9 cellular contexts compared by ENCODE assay signal in genomic region chr1:61253912-61254628, GRCh38.
DNase-seq lines count a peak whose midpoint lies in the region; ATAC-seq, FAIRE-seq and TF ChIP-seq lines count a peak whose summit lies in the region.
"Had no signal": no experiment of that assay in that cellular context is flagged by ENCODE, and none has a peak within 500 bp of the region (broad histone marks: within the 10 kb centered on the region; RNA-seq: fewer than 3 reads in every experiment).

No MANE protein-coding gene starts in this region.

- intact Hi-C loops in naive thymus-derived CD4-positive, alpha-beta T cell (cut with micrococcal nuclease): no loop called here

- H3K36me3 ChIP-seq in naive thymus-derived CD4-positive, alpha-beta T cell (ENCODE audit: control insufficient read depth in 2 of 3, insufficient read depth in 3 of 3, low read length in 3 of 3): no peaks in the 10 kb centered on the region
- H3K36me3 ChIP-seq: SJSA1 had no signal

- H3K4me3 Mint-ChIP-seq in naive thymus-derived CD4-positive, alpha-beta T cell: no peak overlapping the region

- no peak for TF ChIP-seq EP300 in A549 (IDR thresholded peaks at IDR 0.05)

- H3K4me1 Mint-ChIP-seq in naive thymus-derived CD4-positive, alpha-beta T cell: peaks cover 0 to 15% (median 13%) of the 10 kb centered on the region in 7 donors

- ATAC-seq in A549 (peak in 1 of 2 experiments; percentile 31; a peak in 1 of 6 replicates), HG02885 (IDR thresholded peaks at IDR 0.05; ENCODE audit: poor library complexity, unreplicated experiment) (no peak)
- peak; percentile 50 for ATAC-seq in naive thymus-derived CD4-positive, alpha-beta T cell

- peak overlapping the region; percentile 64 for H3K4me2 ChIP-seq in A549

- TF ChIP-seq POLR2A in A549 (IDR thresholded peaks at IDR 0.05; ENCODE audit: low read length): no peak

- no peaks in the 10 kb centered on the region for H3K36me3 Mint-ChIP-seq in naive thymus-derived CD4-positive, alpha-beta T cell

- 100% methylated on average over 1 of the region's 1 CpG for WGBS in A549 (ENCODE audit: missing lambda C conversion rate)

- no peak overlapping the region for H3K4me3 ChIP-seq in A549
- H3K4me3 ChIP-seq in naive thymus-derived CD4-positive, alpha-beta T cell (ENCODE audit: low read length): no peak overlapping the region
- H3K4me3 ChIP-seq: SJSA1 had no signal

- H3K27me3 ChIP-seq in naive thymus-derived CD4-positive, alpha-beta T cell (ENCODE audit: control insufficient read depth in 2 of 2, insufficient read depth in 2 of 2, low read length in 2 of 2): no peaks in the 10 kb centered on the region
- H3K27me3 ChIP-seq: SJSA1 had no signal

- no peak for DNase-seq in A549 (ENCODE audit: low read depth in 1 of 2, low spot score in 1 of 2)
- peak; percentile 79 for DNase-seq in OCI-M1 (lab: John Stamatoyannopoulos, UW)
- no peak for DNase-seq in epithelial cell of prostate (ENCODE audit: low read depth, low spot score)
- DNase-seq in naive thymus-derived CD4-positive, alpha-beta T cell: no peak
- no peak for DNase-seq in cortex of kidney (lab: John Stamatoyannopoulos, UW)
- DNase-seq in central memory CD4-positive, alpha-beta T cell: no peak
- no peak for DNase-seq in NCI-H1694 treated with DMSO at 0.1 percent for 48 hours (lab: John Stamatoyannopoulos, UW)

- H3K4me1 ChIP-seq in A549: peaks cover 24% of the 10 kb centered on the region
- H3K4me1 ChIP-seq in naive thymus-derived CD4-positive, alpha-beta T cell (ENCODE audit: control insufficient read depth in 2 of 2, insufficient read depth in 2 of 2, low read length in 2 of 2): no peaks in the 10 kb centered on the region
- H3K4me1 ChIP-seq: SJSA1 had no signal

- no peak for FAIRE-seq in A549 (lab: Jason Lieb, UNC)

- H3K27ac Mint-ChIP-seq in naive thymus-derived CD4-positive, alpha-beta T cell: no peak overlapping the region

- no peaks in the 10 kb centered on the region for H3K9me3 Mint-ChIP-seq in naive thymus-derived CD4-positive, alpha-beta T cell

- H3K9me3 ChIP-seq in A549: no peaks in the 10 kb centered on the region
- no peaks in the 10 kb centered on the region for H3K9me3 ChIP-seq in naive thymus-derived CD4-positive, alpha-beta T cell (ENCODE audit: control insufficient read depth in 2 of 3, low read length in 3 of 3)
- H3K9me3 ChIP-seq: SJSA1 had no signal

- peaks cover 0 to 15% (median 7%) of the 10 kb centered on the region in 5 donors for H3K27me3 Mint-ChIP-seq in naive thymus-derived CD4-positive, alpha-beta T cell

- POLR2A ChIA-PET in A549 (lab: Yijun Ruan, JAX): interaction anchor here (1.4 kb wide), 1 partner anchor 11 kb away, joined by 3 read pairs; no protein-coding TSS in a partner anchor
- POLR2A ChIA-PET in naive thymus-derived CD4-positive, alpha-beta T cell (lab: Charles Lee): no interaction called here

- H3K27ac ChIP-seq in A549 (peak overlapping the region in 1 of 2 experiments; percentile 7; a peak in 1 of 6 replicates), epithelial cell of prostate (peak overlapping the region; percentile 64)
- H3K27ac ChIP-seq in naive thymus-derived CD4-positive, alpha-beta T cell (ENCODE audit: low read depth, low read length): no peak overlapping the region
- H3K27ac ChIP-seq: SJSA1 had no signal

- TF ChIP-seq RAD21 in A549 (conservative IDR thresholded peaks at IDR 0.05 in 1 of 2, IDR thresholded peaks at IDR 0.05 in 1 of 2): no peak

- CTCF ChIA-PET in A549 (lab: Yijun Ruan, JAX): no interaction called here
- CTCF ChIA-PET in naive thymus-derived CD4-positive, alpha-beta T cell (lab: Charles Lee): no interaction called here

- TF ChIP-seq CTCF in A549 (IDR thresholded peaks at IDR 0.05): no peak

TF ChIP-seq in A549, 52 proteins besides CTCF, POLR2A, EP300 and RAD21:
- TF ChIP-seq HDAC2 (IDR thresholded peaks at IDR 0.05): no peak
- no peak for TF ChIP-seq CBX8 (IDR thresholded peaks at IDR 0.05)
- TF ChIP-seq HOXA7 (CRISPR knock-in tag; IDR thresholded peaks at IDR 0.05): no peak
- TF ChIP-seq SMC3 (IDR thresholded peaks at IDR 0.05): no peak
- no peak for TF ChIP-seq PHF8 (IDR thresholded peaks at IDR 0.05; ENCODE audit: borderline replicate concordance, low read depth)
- no peak for TF ChIP-seq MAX (IDR thresholded peaks at IDR 0.05)
- TF ChIP-seq EHF (CRISPR knock-in tag; IDR thresholded peaks at IDR 0.05): no peak
- TF ChIP-seq RFX5 (IDR thresholded peaks at IDR 0.05): no peak
- no peak for TF ChIP-seq EHMT2 (IDR thresholded peaks at IDR 0.05; ENCODE audit: low read depth)
- TF ChIP-seq FOXS1 (CRISPR knock-in tag; IDR thresholded peaks at IDR 0.05): no peak
- TF ChIP-seq ATOH8 (CRISPR knock-in tag; IDR thresholded peaks at IDR 0.05; ENCODE audit: low read depth): no peak
- TF ChIP-seq CHD2 (IDR thresholded peaks at IDR 0.05; ENCODE audit: low read length, partially characterized antibody): no peak
- TF ChIP-seq E2F6 (IDR thresholded peaks at IDR 0.05; ENCODE audit: borderline replicate concordance, low read depth): no peak
- no peak for TF ChIP-seq MAZ (IDR thresholded peaks at IDR 0.05; ENCODE audit: borderline replicate concordance, low read depth, low read length)
- no peak for TF ChIP-seq KDM1A (IDR thresholded peaks at IDR 0.05; ENCODE audit: low read depth)
- TF ChIP-seq NR3C1 (IDR thresholded peaks at IDR 0.05): no peak
- TF ChIP-seq TFCP2L1 (CRISPR knock-in tag; IDR thresholded peaks at IDR 0.05): no peak
